ENCODE assay signal across 16 cellular contexts in genomic region chr20:36310215-36310981, GRCh38.
"Had no signal": no experiment of that assay in that cellular context is flagged by ENCODE, and none has a peak within 500 bp of the region (broad histone marks: within the 10 kb centered on the region; RNA-seq: fewer than 3 reads in every experiment).

No MANE protein-coding gene starts in this region.

- H3K4me3 Mint-ChIP-seq: activated CD4-positive, alpha-beta T cell treated with anti-CD3 and anti-CD28 coated beads, Interleukin-2, amount 10 ng/mL, durations not matched to agents 7 days and 5 days; activated naive CD8-positive, alpha-beta T cell treated with anti-CD3 and anti-CD28 coated beads, Interleukin-2, amount 10 ng/mL, durations not matched to agents 7 days and 5 days; activated T-cell treated with anti-CD3 and anti-CD28 coated beads, Interleukin-2, amount 50 U/mL, for 24 hours; nephron progenitor cell; stimulated activated effector memory CD8-positive, alpha-beta T cell treated with anti-CD3 and anti-CD28 coated beads, Interleukin-12 subunit alpha, Interleukin-12 subunit beta, amount 100 ng/mL, for 72 hours; T-helper 1 cell treated with Interleukin-12 subunit alpha and Interleukin-12 subunit beta and Interleukin-4 antibody, amounts not matched to agents 30 μg/mL and 1 μg/mL, for 36 hours had no signal

- H3K27ac ChIP-seq: cardiac muscle cell, left lung, stomach had no signal

- DNase-seq: activated CD4-positive, alpha-beta T cell treated with anti-CD3 and anti-CD28 coated beads, Interleukin-2, amount 10 ng/mL, durations not matched to agents 7 days and 5 days; activated naive CD4-positive, alpha-beta T cell treated with Interleukin-2 at 50 U/mL for 16 hours; activated naive CD8-positive, alpha-beta T cell treated with anti-CD3 and anti-CD28 coated beads, Interleukin-2, amount 10 ng/mL, durations not matched to agents 7 days and 5 days; activated T-cell treated with anti-CD3 and anti-CD28 coated beads, Interleukin-2, amount 50 U/mL, for 24 hours; erythroblast; foreskin melanocyte; left lung; mammary epithelial cell; nephron progenitor cell; retina; stomach; trophoblast cell had no signal

- H3K4me3 ChIP-seq: cardiac muscle cell, left lung, stomach had no signal

- H3K9me3 ChIP-seq: left lung, stomach had no signal

- H3K36me3 Mint-ChIP-seq: activated naive CD8-positive, alpha-beta T cell treated with anti-CD3 and anti-CD28 coated beads, Interleukin-2, amount 10 ng/mL, durations not matched to agents 7 days and 5 days; stimulated activated effector memory CD8-positive, alpha-beta T cell treated with anti-CD3 and anti-CD28 coated beads, Interleukin-12 subunit alpha, Interleukin-12 subunit beta, amount 100 ng/mL, for 72 hours had no signal

- H3K9me3 Mint-ChIP-seq: activated CD4-positive, alpha-beta T cell treated with anti-CD3 and anti-CD28 coated beads, Interleukin-2, amount 10 ng/mL, durations not matched to agents 7 days and 5 days; activated naive CD8-positive, alpha-beta T cell treated with anti-CD3 and anti-CD28 coated beads, Interleukin-2, amount 10 ng/mL, durations not matched to agents 7 days and 5 days; activated T-cell treated with anti-CD3 and anti-CD28 coated beads, Interleukin-2, amount 50 U/mL, for 24 hours; activated T-helper 2 cell treated with anti-CD3 and anti-CD28 coated beads, Interferon-gamma antibody, Interleukin-2, Interleukin-4, amounts not matched to agents 10 μg/mL and 5 μg/mL and 100 μg/mL, durations not matched to agents 14 hours and 24 hours and 36 hours; nephron progenitor cell; stimulated activated effector memory CD8-positive, alpha-beta T cell treated with anti-CD3 and anti-CD28 coated beads, Interleukin-12 subunit alpha, Interleukin-12 subunit beta, amount 100 ng/mL, for 72 hours; T-helper 1 cell treated with Interleukin-12 subunit alpha and Interleukin-12 subunit beta and Interleukin-4 antibody, amounts not matched to agents 30 μg/mL and 1 μg/mL, for 36 hours had no signal

- H3K27ac Mint-ChIP-seq: activated CD4-positive, alpha-beta T cell treated with anti-CD3 and anti-CD28 coated beads, Interleukin-2, amount 10 ng/mL, durations not matched to agents 7 days and 5 days; activated naive CD8-positive, alpha-beta T cell treated with anti-CD3 and anti-CD28 coated beads, Interleukin-2, amount 10 ng/mL, durations not matched to agents 7 days and 5 days; activated T-cell treated with anti-CD3 and anti-CD28 coated beads, Interleukin-2, amount 50 U/mL, for 24 hours; activated T-helper 2 cell treated with anti-CD3 and anti-CD28 coated beads, Interferon-gamma antibody, Interleukin-2, Interleukin-4, amounts not matched to agents 10 μg/mL and 5 μg/mL and 100 μg/mL, durations not matched to agents 14 hours and 24 hours and 36 hours; nephron progenitor cell; stimulated activated effector memory CD8-positive, alpha-beta T cell treated with anti-CD3 and anti-CD28 coated beads, Interleukin-12 subunit alpha, Interleukin-12 subunit beta, amount 100 ng/mL, for 72 hours; T-helper 1 cell treated with Interleukin-12 subunit alpha and Interleukin-12 subunit beta and Interleukin-4 antibody, amounts not matched to agents 30 μg/mL and 1 μg/mL, for 36 hours had no signal

- H3K36me3 ChIP-seq: cardiac muscle cell, left lung, stomach had no signal
